In genomic region chr6:412146-412886, GRCh38 we compare ENCODE assay signal across 1 cellular context.
TF ChIP-seq lines count a peak whose summit lies in the region.

No MANE protein-coding gene starts in this region.

TF ChIP-seq in HEK293T, 16 proteins besides CTCF, POLR2A, EP300 and RAD21 (continued from another document):
- TF ChIP-seq NFRKB (IDR thresholded peaks at IDR 0.05) (no peak), SP1 (IDR thresholded peaks at IDR 0.05) (no peak)
